Comparison of ENCODE assay signal across 11 cellular contexts in the genomic region with DNA sequence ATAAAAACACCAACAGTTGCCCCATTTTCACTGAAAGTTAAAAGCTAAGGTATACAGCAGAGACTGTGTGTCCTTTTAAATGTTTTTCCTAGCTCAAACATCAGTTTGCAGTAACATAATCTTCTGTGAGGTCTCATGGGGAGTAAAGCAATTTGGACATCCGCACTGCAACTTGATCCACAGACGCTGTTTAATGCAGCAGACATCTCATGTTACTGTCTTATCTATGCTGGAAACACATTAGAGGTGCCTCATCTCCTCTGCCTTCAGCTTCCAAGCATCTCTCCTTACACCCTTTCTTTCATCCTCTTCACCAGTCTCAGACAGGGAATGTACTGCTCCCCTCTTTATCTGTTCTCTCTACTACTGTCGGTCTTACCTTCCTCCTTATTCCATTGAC. TPM values are rescaled to one million over a fixed set of nuclear protein-coding genes. Genes with fewer than 3 reads are reported as not detected.
DNase-seq lines count a peak whose midpoint lies in the region; ATAC-seq and TF ChIP-seq lines count a peak whose summit lies in the region.
"Had no signal": no experiment of that assay in that cellular context is flagged by ENCODE, and none has a peak within 500 bp of the region (broad histone marks: within the 10 kb centered on the region; RNA-seq: fewer than 3 reads in every experiment).

No MANE protein-coding gene starts in this region.

- 68 to 78% methylated on average over 3 of the region's 3 CpGs for WGBS in sigmoid colon, 2 donors

- no peak for TF ChIP-seq POLR2A in sigmoid colon (IDR thresholded peaks at IDR 0.05)

- TF ChIP-seq EP300 in sigmoid colon (IDR thresholded peaks at IDR 0.05), result no peak

- peaks cover 0 to 5% (median 0%) of the 10 kb centered on the region in 4 donors for H3K4me1 ChIP-seq in sigmoid colon

- ATAC-seq in HG03025 (IDR thresholded peaks at IDR 0.05; ENCODE audit: low FRiP score, unreplicated experiment) (no peak), HG03457 (IDR thresholded peaks at IDR 0.05; ENCODE audit: unreplicated experiment) (no peak)
- ATAC-seq: left cardiac atrium had no signal

- peak; percentile 12 for DNase-seq in AG09319 (ENCODE audit: extremely low read depth, low read depth)
- peak; percentile 90 for DNase-seq in NCI-H146 treated with DMSO at 0.1 percent for 48 hours (lab: John Stamatoyannopoulos, UW; ENCODE audit: unreplicated experiment)
- peak; percentile 89 for DNase-seq in iris pigment epithelial cell (ENCODE audit: low read depth)
- DNase-seq in cerebellar cortex (ENCODE audit: low spot score), result no peak
- no peak for DNase-seq in sigmoid colon
- DNase-seq: activated CD4-positive, alpha-beta memory T cell treated with anti-CD3 and anti-CD28 coated beads, Interleukin-2, amount 10 ng/mL, durations not matched to agents 7 days and 5 days; activated naive CD8-positive, alpha-beta T cell treated with anti-CD3 and anti-CD28 coated beads, Interleukin-2, amount 10 ng/mL, durations not matched to agents 7 days and 5 days; left cardiac atrium had no signal

- H3K27me3 ChIP-seq in sigmoid colon, result peaks cover 0 to 10% (median 0%) of the 10 kb centered on the region in 3 donors

- H3K27ac ChIP-seq in VCaP (peak overlapping the region; percentile 65), sigmoid colon (no peak overlapping the region)

- H3K4me3 ChIP-seq in sigmoid colon, result no peak overlapping the region

- H3K36me3 ChIP-seq in sigmoid colon, result no peaks in the 10 kb centered on the region

- TF ChIP-seq CTCF in AG09319 (IDR thresholded peaks at IDR 0.05; ENCODE audit: low read depth, low read length) (no peak), VCaP (conservative IDR thresholded peaks at IDR 0.05) (no peak), sigmoid colon (IDR thresholded peaks at IDR 0.05) (no peak)

- H3K9me3 ChIP-seq in sigmoid colon, result no peaks in the 10 kb centered on the region

- intact Hi-C loops in sigmoid colon (cut with DNase I), result no loop called here

RNA-seq across cellular contexts. Expression of gene ATP11B, which starts 53.7 kb away (rescaled TPM):
- 10 to 100 TPM; 41.8 to 69.9 (median 47.7) TPM for total RNA-seq in sigmoid colon
- 10 to 100 TPM in 1 of 3 donors, 1 to 10 TPM in 2; 6.7 to 21.9 (median 7.2) TPM for polyA plus RNA-seq in sigmoid colon

Comparison
In these comparisons a context has a peak if more than half of its experiments do, and no peak if none do; other contexts are left out.
1. DNase-seq: peak in AG09319 (single experiment), NCI-H146 treated with DMSO at 0.1 percent for 48 hours (single experiment) and iris pigment epithelial cell (single experiment); none in cerebellar cortex (single experiment) and sigmoid colon (single experiment).